1 cellular context compared by ENCODE assay signal in genomic region chr2:212811036-212811805, GRCh38.
TF ChIP-seq lines count a peak whose summit lies in the region.

No MANE protein-coding gene starts in this region.

TF ChIP-seq in WTC11, 78 proteins besides CTCF, POLR2A, EP300 and RAD21 (continued from another document):
- no peak for TF ChIP-seq ATF2 (CRISPR knock-in tag; IDR thresholded peaks at IDR 0.05; ENCODE audit: borderline replicate concordance, low read depth)
- no peak for TF ChIP-seq CDX4 (CRISPR knock-in tag; IDR thresholded peaks at IDR 0.05; ENCODE audit: borderline replicate concordance)
- no peak for TF ChIP-seq SP1 (CRISPR knock-in tag; conservative IDR thresholded peaks at IDR 0.05)
- no peak for TF ChIP-seq ZBTB21 (CRISPR knock-in tag; IDR thresholded peaks at IDR 0.05; ENCODE audit: borderline replicate concordance)
- no peak for TF ChIP-seq NR3C1 (CRISPR knock-in tag; conservative IDR thresholded peaks at IDR 0.05; ENCODE audit: low read depth)
- no peak for TF ChIP-seq NR1H2 (CRISPR knock-in tag; IDR thresholded peaks at IDR 0.05)
- no peak for TF ChIP-seq ARID4B (CRISPR knock-in tag; IDR thresholded peaks at IDR 0.05; ENCODE audit: borderline replicate concordance)
- no peak for TF ChIP-seq ZMAT4 (CRISPR knock-in tag; IDR thresholded peaks at IDR 0.05)
- no peak for TF ChIP-seq JAZF1 (CRISPR knock-in tag; IDR thresholded peaks at IDR 0.05)
- TF ChIP-seq AR (CRISPR knock-in tag; IDR thresholded peaks at IDR 0.05), result no peak
- TF ChIP-seq NFATC4 (CRISPR knock-in tag; IDR thresholded peaks at IDR 0.05), result no peak
